Comparison of ENCODE assay signal across 8 cellular contexts in genomic region chr14:54564071-54564798, GRCh38. TPM values are rescaled to one million over a fixed set of nuclear protein-coding genes. Genes with fewer than 3 reads are reported as not detected.
A peak's percentile ranks its signal among the peaks of the same experiment; 100 is the strongest.
DNase-seq lines count a peak whose midpoint lies in the region; ATAC-seq and TF ChIP-seq lines count a peak whose summit lies in the region.

No MANE protein-coding gene starts in this region.

- no peaks in the 10 kb centered on the region for H3K9me3 Mint-ChIP-seq in activated naive CD8-positive, alpha-beta T cell treated with anti-CD3 and anti-CD28 coated beads for 36 hours

- DNase-seq in heart right ventricle (no peak), cardiac septum (ENCODE audit: low spot score) (no peak), NCI-H1417 treated with DMSO at 0.1 percent for 48 hours (lab: John Stamatoyannopoulos, UW) (peak; percentile 34), smooth muscle cell (lab: John Stamatoyannopoulos, UW; ENCODE audit: unreplicated experiment) (no peak)
- no peak for DNase-seq in activated naive CD8-positive, alpha-beta T cell treated with anti-CD3 and anti-CD28 coated beads for 36 hours

- ATAC-seq in heart right ventricle (no peak), HG02623 (IDR thresholded peaks at IDR 0.05; ENCODE audit: unreplicated experiment) (no peak), GM19463 (IDR thresholded peaks at IDR 0.05; ENCODE audit: unreplicated experiment) (no peak)

- intact Hi-C loops in heart right ventricle (cut with DNase I) = loop anchor here (1.0 to 10.0 kb wide), 12 partner anchors 127 to 333 kb away; no protein-coding TSS in a partner anchor
- intact Hi-C loops in cardiac septum (cut with DNase I) = loop anchor here (2.0 to 5.0 kb wide), 2 partner anchors 127 to 333 kb away; no protein-coding TSS in a partner anchor

- H2AFZ ChIP-seq in smooth muscle cell (ENCODE audit: low read depth) = no peak overlapping the region

- H3K9me3 ChIP-seq in heart right ventricle = no peaks in the 10 kb centered on the region
- no peaks in the 10 kb centered on the region for H3K9me3 ChIP-seq in smooth muscle cell (replicated peaks; ENCODE audit: low read depth)

- H3K4me2 ChIP-seq in smooth muscle cell = peak overlapping the region; percentile 87

- H3K27me3 Mint-ChIP-seq in activated naive CD8-positive, alpha-beta T cell treated with anti-CD3 and anti-CD28 coated beads for 36 hours = peaks cover 12% of the 10 kb centered on the region

- 10 to 11% methylated on average over 9 of the region's 9 CpGs for WGBS in heart right ventricle, 2 donors
- 17% methylated on average over 9 of the region's 9 CpGs for WGBS in smooth muscle cell (ENCODE audit: low lambda C conversion rate)

- H3K27ac Mint-ChIP-seq in activated naive CD8-positive, alpha-beta T cell treated with anti-CD3 and anti-CD28 coated beads for 36 hours = peak overlapping the region; percentile 65

- H3K4me1 ChIP-seq in heart right ventricle (peaks cover 0 to 32% (median 17%) of the 10 kb centered on the region in 9 donors), smooth muscle cell (ENCODE audit: low read depth) (peaks cover 3% of the 10 kb centered on the region)

- H3K4me3 ChIP-seq in heart right ventricle (peak overlapping the region; percentile 54 to 92 (median 83)), iPS-11a (ENCODE audit: low read depth, low read length) (peak overlapping the region; percentile 72), smooth muscle cell (peak overlapping the region; percentile 87)

- peaks cover 23% of the 10 kb centered on the region for H4K20me1 ChIP-seq in smooth muscle cell (ENCODE audit: low read depth)

- H3K4me3 Mint-ChIP-seq in activated naive CD8-positive, alpha-beta T cell treated with anti-CD3 and anti-CD28 coated beads for 36 hours = no peak overlapping the region

- H3K9ac ChIP-seq in smooth muscle cell (ENCODE audit: low read depth) = peak overlapping the region; percentile 92

- H3K27ac ChIP-seq in heart right ventricle (peak overlapping the region in 9 of 10 donors; percentile 92 to 100 (median 98)), smooth muscle cell (ENCODE audit: low read depth) (peak overlapping the region; percentile 93)

- peak; percentile 62 to 94 (median 86) for TF ChIP-seq CTCF in heart right ventricle (IDR thresholded peaks at IDR 0.05)
- peak; percentile 86 for TF ChIP-seq CTCF in smooth muscle cell (IDR thresholded peaks at IDR 0.05; ENCODE audit: borderline replicate concordance, insufficient read depth, poor library complexity, severe bottlenecking)

- H3K27me3 ChIP-seq in heart right ventricle (peaks cover 0 to 40% (median 0%) of the 10 kb centered on the region in 7 donors), smooth muscle cell (ENCODE audit: low read depth) (no peaks in the 10 kb centered on the region)

- H3K36me3 Mint-ChIP-seq in activated naive CD8-positive, alpha-beta T cell treated with anti-CD3 and anti-CD28 coated beads for 36 hours = peaks cover 3% of the 10 kb centered on the region

- H3F3A ChIP-seq in smooth muscle cell (ENCODE audit: low read depth) = peaks cover 3% of the 10 kb centered on the region

- H3K36me3 ChIP-seq in heart right ventricle (no peaks in the 10 kb centered on the region), smooth muscle cell (ENCODE audit: low read depth) (no peaks in the 10 kb centered on the region)

- peaks cover 20% of the 10 kb centered on the region for H3K4me1 Mint-ChIP-seq in activated naive CD8-positive, alpha-beta T cell treated with anti-CD3 and anti-CD28 coated beads for 36 hours

- peaks cover 19% of the 10 kb centered on the region for H3K79me2 ChIP-seq in smooth muscle cell (ENCODE audit: low read depth)

RNA-seq across cellular contexts. Expression of gene SAMD4A, which starts 2.7 kb away (rescaled TPM):
- 100 to 1,000 TPM; 141 to 284 (median 233) TPM for total RNA-seq in heart right ventricle
- 10 to 100 TPM; 14.0 to 41.0 TPM for polyA plus RNA-seq in heart right ventricle
- total RNA-seq in cardiac septum = 252 TPM
- 1 to 10 TPM; 4.6 to 4.7 TPM for total RNA-seq in activated naive CD8-positive, alpha-beta T cell treated with anti-CD3 and anti-CD28 coated beads for 36 hours
- 36.7 and 52.3 TPM in 2 replicates for total RNA-seq in smooth muscle cell
- polyA plus RNA-seq in smooth muscle cell = 9.2 and 17.6 TPM in 2 replicates

RNA-seq across cellular contexts. Expression of gene CGRRF1, which starts 54.5 kb away (rescaled TPM):
- total RNA-seq in heart right ventricle (10 to 100 TPM; 14.2 to 20.3 (median 16.7) TPM), cardiac septum (17.0 TPM), smooth muscle cell (18.4 and 20.7 TPM in 2 replicates)
- polyA plus RNA-seq in heart right ventricle (10 to 100 TPM; 21.3 to 23.1 TPM), smooth muscle cell (20.5 and 30.6 TPM in 2 replicates)
- total RNA-seq in activated naive CD8-positive, alpha-beta T cell treated with anti-CD3 and anti-CD28 coated beads for 36 hours = 10 to 100 TPM; 11.5 to 12.9 TPM
